ENCODE assay signal across 8 cellular contexts in the genomic region with DNA sequence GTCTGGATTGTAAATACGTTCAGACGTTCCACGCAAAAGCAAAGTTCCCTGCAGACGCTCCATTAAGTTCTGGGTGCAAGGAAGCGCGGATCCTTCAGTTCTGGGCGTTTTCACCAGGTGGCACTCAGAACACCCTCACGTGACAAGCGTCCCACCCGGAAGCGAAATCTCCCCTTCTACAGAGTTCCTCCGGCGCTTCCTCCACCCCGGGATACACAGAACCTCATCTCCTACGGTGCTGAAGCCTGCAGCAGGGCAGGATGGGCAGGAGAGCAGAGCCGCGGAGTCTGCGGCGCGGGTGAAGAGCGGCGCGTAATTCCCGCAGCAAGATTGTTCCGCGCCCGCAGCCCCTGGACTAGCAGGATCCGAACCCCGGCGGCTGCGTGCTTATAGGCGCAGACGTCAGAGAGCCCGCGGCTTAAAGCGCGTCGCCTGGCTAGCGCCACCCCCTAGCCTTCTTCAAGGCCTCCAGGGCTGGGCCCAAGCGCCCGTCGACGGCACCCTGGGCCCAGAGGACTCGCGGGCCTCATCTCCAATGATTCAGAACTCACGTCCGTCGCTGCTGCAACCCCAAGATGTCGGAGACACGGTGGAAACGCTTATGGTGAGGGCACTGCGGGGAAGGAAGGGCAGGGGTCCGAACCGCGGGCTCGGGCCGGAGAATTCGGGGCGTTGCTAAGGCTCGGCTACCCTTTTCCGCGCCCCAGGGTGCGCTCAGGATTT. TPM values are rescaled to one million over a fixed set of nuclear protein-coding genes. Genes with fewer than 3 reads are reported as not detected.
DNase-seq lines count a peak whose midpoint lies in the region; ATAC-seq and TF ChIP-seq lines count a peak whose summit lies in the region.

Gene SLC25A38 (plus strand): TSS at position 181 of the 723 bp plus-strand sequence. CDS start 355 bp downstream, at position 536.

- peak within 1 kb of the TSS; percentile 99 for H3K27ac Mint-ChIP-seq in activated CD8-positive, alpha-beta T cell treated with anti-CD3 and anti-CD28 coated beads for 36 hours
- peak within 1 kb of the TSS; percentile 92 for H3K27ac Mint-ChIP-seq in endothelial cell (ENCODE audit: unreplicated experiment)

- H3K9ac ChIP-seq in BLaER1 (peak within 1 kb of the TSS; percentile 93), mucosa of rectum (ENCODE audit: low read depth in 1 of 2, low read length in 2 of 2) (peak within 1 kb of the TSS; percentile 84 to 89)

- H3K9me3 ChIP-seq in BLaER1 (no peaks in the 10 kb centered on the region), mucosa of rectum (ENCODE audit: control insufficient read depth in 2 of 2, low read length in 2 of 2) (no peaks in the 10 kb centered on the region)

- TF ChIP-seq CTCF in activated CD8-positive, alpha-beta T cell treated with anti-CD3 and anti-CD28 coated beads for 36 hours (IDR thresholded peaks at IDR 0.05): peak; percentile 45
- no peak for TF ChIP-seq CTCF in endothelial cell (IDR thresholded peaks at IDR 0.05; ENCODE audit: unreplicated experiment)

- H3K4me2 ChIP-seq in BLaER1: peak within 1 kb of the TSS; percentile 92

- peak within 1 kb of the TSS; percentile 94 for H3K4me3 Mint-ChIP-seq in activated CD8-positive, alpha-beta T cell treated with anti-CD3 and anti-CD28 coated beads for 36 hours
- peak within 1 kb of the TSS; percentile 98 for H3K4me3 Mint-ChIP-seq in endothelial cell (ENCODE audit: unreplicated experiment)

- H3K9me3 Mint-ChIP-seq in activated CD8-positive, alpha-beta T cell treated with anti-CD3 and anti-CD28 coated beads for 36 hours: no peaks in the 10 kb centered on the region
- H3K9me3 Mint-ChIP-seq in endothelial cell (ENCODE audit: unreplicated experiment): no peaks in the 10 kb centered on the region

- H3K4me3 ChIP-seq in BLaER1 (peak within 1 kb of the TSS; percentile 98), mucosa of rectum (ENCODE audit: low read length in 2 of 2) (peak within 1 kb of the TSS; percentile 83 to 92)

- CTCF ChIA-PET in activated CD8-positive, alpha-beta T cell treated with anti-CD3 and anti-CD28 coated beads for 36 hours (lab: Charles Lee): no interaction called here

- no peaks in the 10 kb centered on the region for H3K27me3 Mint-ChIP-seq in activated CD8-positive, alpha-beta T cell treated with anti-CD3 and anti-CD28 coated beads for 36 hours
- H3K27me3 Mint-ChIP-seq in endothelial cell (ENCODE audit: unreplicated experiment): peaks cover 3% of the 10 kb centered on the region

- H3K4me1 ChIP-seq in BLaER1 (peaks cover 60% of the 10 kb centered on the region), mucosa of rectum (ENCODE audit: control insufficient read depth in 2 of 2, insufficient read depth in 2 of 2, low read length in 2 of 2) (peaks cover 17 to 40% of the 10 kb centered on the region in 2 donors)

- peaks cover 22% of the 10 kb centered on the region; the same call in 1 of the 2 replicates for H3K36me3 ChIP-seq in BLaER1
- no peaks in the 10 kb centered on the region for H3K36me3 ChIP-seq in mucosa of rectum (ENCODE audit: control insufficient read depth in 2 of 2, insufficient read depth in 2 of 2, low read length in 2 of 2)

- H3K27me3 ChIP-seq in BLaER1 (no peaks in the 10 kb centered on the region), mucosa of rectum (ENCODE audit: control insufficient read depth in 2 of 2, insufficient read depth in 2 of 2, low read length in 2 of 2) (no peaks in the 10 kb centered on the region)

- H3K36me3 Mint-ChIP-seq in activated CD8-positive, alpha-beta T cell treated with anti-CD3 and anti-CD28 coated beads for 36 hours (ENCODE audit: low read depth): peaks cover 15% of the 10 kb centered on the region
- H3K36me3 Mint-ChIP-seq in endothelial cell (ENCODE audit: low read depth, unreplicated experiment): peaks cover 4% of the 10 kb centered on the region

- ATAC-seq in GM19463 (IDR thresholded peaks at IDR 0.05; ENCODE audit: unreplicated experiment): peak; percentile 70
- peak; percentile 84 for ATAC-seq in activated CD8-positive, alpha-beta T cell treated with anti-CD3 and anti-CD28 coated beads for 36 hours

- DNase-seq in HS-27A (ENCODE audit: low read depth) (peak; percentile 72), endothelial cell (ENCODE audit: low spot score) (peak; percentile 68), NCI-H128 (lab: John Stamatoyannopoulos, UW; ENCODE audit: unreplicated experiment) (no peak)
- DNase-seq in activated CD8-positive, alpha-beta T cell treated with anti-CD3 and anti-CD28 coated beads for 36 hours: peak; percentile 91
- peak; percentile 55 to 56 for DNase-seq in stimulated activated CD8-positive, alpha-beta memory T cell treated with anti-CD3 and anti-CD28 coated beads, Interleukin-7, amount 100 ng/mL, for 1 hour (ENCODE audit: low read depth in 2 of 2)

- POLR2A ChIA-PET in activated CD8-positive, alpha-beta T cell treated with anti-CD3 and anti-CD28 coated beads for 36 hours (lab: Charles Lee): interaction anchor here (0.5 to 7.6 kb wide), 2 partner anchors 27 to 926 kb away, joined by 3 to 170 read pairs; partner anchors contain the start of gene RPSA

- H4K20me1 ChIP-seq in BLaER1: peaks cover 51% of the 10 kb centered on the region

- intact Hi-C loops in activated CD8-positive, alpha-beta T cell treated with anti-CD3 and anti-CD28 coated beads for 36 hours (cut with micrococcal nuclease): no loop called here

- H3K27ac ChIP-seq in BLaER1 (peak within 1 kb of the TSS; percentile 88), mucosa of rectum (ENCODE audit: low read depth in 2 of 2, low read length in 2 of 2) (peak within 1 kb of the TSS; percentile 97 to 98)

- H3K4me1 Mint-ChIP-seq in activated CD8-positive, alpha-beta T cell treated with anti-CD3 and anti-CD28 coated beads for 36 hours (ENCODE audit: low read depth): peaks cover 39% of the 10 kb centered on the region
- peaks cover 15% of the 10 kb centered on the region for H3K4me1 Mint-ChIP-seq in endothelial cell (ENCODE audit: unreplicated experiment)

RNA-seq across cellular contexts. Expression of gene SLC25A38, which starts in this region (rescaled TPM):
- total RNA-seq in activated CD8-positive, alpha-beta T cell treated with anti-CD3 and anti-CD28 coated beads for 36 hours: 10 to 100 TPM; 25.0 to 28.2 TPM
- 21.2 TPM for total RNA-seq in endothelial cell (ENCODE audit: unreplicated experiment)
